ENCODE assay signal across 8 cellular contexts in the genomic region with DNA sequence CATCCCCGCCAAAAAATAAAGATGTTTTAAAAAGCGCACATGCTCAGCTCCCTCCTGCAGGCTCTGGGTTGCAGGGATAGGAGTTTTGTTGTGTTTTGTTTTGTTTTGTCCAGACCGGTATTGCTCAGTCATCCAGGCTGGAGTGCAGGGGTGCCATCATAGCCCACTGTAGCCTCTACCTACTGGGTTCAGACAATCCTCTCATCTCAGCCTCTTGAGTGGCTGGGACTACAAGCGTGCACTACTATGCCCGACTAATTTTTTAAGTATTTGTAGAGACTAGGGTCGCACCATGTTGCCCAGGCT. TPM values are rescaled to one million over a fixed set of nuclear protein-coding genes. Genes with fewer than 3 reads are reported as not detected.
DNase-seq lines count a peak whose midpoint lies in the region; ATAC-seq, FAIRE-seq and TF ChIP-seq lines count a peak whose summit lies in the region.

No MANE protein-coding gene starts in this region.

- peak overlapping the region; percentile 83 for H3K4me3 ChIP-seq in PC-9
- peak overlapping the region; percentile 84 to 99 (median 93) for H3K4me3 ChIP-seq in esophagus squamous epithelium
- peak overlapping the region; percentile 70 to 96 (median 90) for H3K4me3 ChIP-seq in sigmoid colon

- H3K4me1 ChIP-seq in PC-9 (replicated peaks; ENCODE audit: insufficient read depth) (peaks cover 11% of the 10 kb centered on the region), esophagus squamous epithelium (peaks cover 9 to 59% (median 11%) of the 10 kb centered on the region in 3 donors), sigmoid colon (peaks cover 0 to 14% (median 7%) of the 10 kb centered on the region in 4 donors)

- POLR2A ChIA-PET in PC-9 (lab: Charles Lee; ENCODE audit: unreplicated experiment) = no interaction called here

- H4K20me1 ChIP-seq in PC-9 (ENCODE audit: insufficient read depth) = no peaks in the 10 kb centered on the region

- no TSS peak for BruUV-seq in PC-9 (replicated peaks; lab: Mats Ljungman, UMichigan)

- no peak for TF ChIP-seq EP300 in sigmoid colon (IDR thresholded peaks at IDR 0.05)

- no peak for TF ChIP-seq POLR2A in esophagus squamous epithelium (IDR thresholded peaks at IDR 0.05)
- no peak for TF ChIP-seq POLR2A in sigmoid colon (IDR thresholded peaks at IDR 0.05)
- no peak for TF ChIP-seq POLR2A in GM12892 (IDR thresholded peaks at IDR 0.05; ENCODE audit: low read depth, low read length)

- WGBS in esophagus squamous epithelium, 2 donors = 10 to 16% methylated on average over 6 of the region's 6 CpGs
- WGBS in sigmoid colon, 2 donors = 10 to 22% methylated on average over 6 of the region's 6 CpGs

- no peaks in the 10 kb centered on the region for H3K9me2 ChIP-seq in PC-9 (ENCODE audit: insufficient read depth)

- TF ChIP-seq CTCF in PC-9 (conservative IDR thresholded peaks at IDR 0.05) (peak; percentile 29), esophagus squamous epithelium (IDR thresholded peaks at IDR 0.05) (no peak), sigmoid colon (IDR thresholded peaks at IDR 0.05) (no peak)

- peaks cover 9% of the 10 kb centered on the region for H3K79me2 ChIP-seq in PC-9 (ENCODE audit: low read depth)

- H3K4me2 ChIP-seq in PC-9 = peak overlapping the region; percentile 75

- H3K36me3 ChIP-seq in PC-9 (ENCODE audit: low read depth) (no peaks in the 10 kb centered on the region), esophagus squamous epithelium (no peaks in the 10 kb centered on the region), sigmoid colon (no peaks in the 10 kb centered on the region)

- peaks cover 2% of the 10 kb centered on the region; the same call in 1 of the 2 replicates for H3K27me3 ChIP-seq in PC-9 (ENCODE audit: insufficient read depth, low read depth)
- no peaks in the 10 kb centered on the region for H3K27me3 ChIP-seq in esophagus squamous epithelium
- H3K27me3 ChIP-seq in sigmoid colon = no peaks in the 10 kb centered on the region

- intact Hi-C loops in PC-9 (cut with micrococcal nuclease; ENCODE audit: unreplicated experiment) = no loop called here
- intact Hi-C loops in esophagus squamous epithelium (cut with DNase I) = no loop called here
- intact Hi-C loops in sigmoid colon (cut with DNase I) = loop anchor here (10.0 kb wide), 1 partner anchor 425 kb away; no protein-coding TSS in a partner anchor

- H3K9me3 ChIP-seq in PC-9 (ENCODE audit: insufficient read depth, low read depth) (no peaks in the 10 kb centered on the region), esophagus squamous epithelium (no peaks in the 10 kb centered on the region), sigmoid colon (no peaks in the 10 kb centered on the region)

- peak overlapping the region; percentile 100 for H2AFZ ChIP-seq in PC-9

- ATAC-seq in GM21528 (IDR thresholded peaks at IDR 0.05; ENCODE audit: low FRiP score, unreplicated experiment) = peak; percentile 4

- H3K27ac ChIP-seq in PC-9 = peak overlapping the region; percentile 72; the same call in 1 of the 2 replicates
- peak overlapping the region; percentile 92 to 96 (median 94) for H3K27ac ChIP-seq in esophagus squamous epithelium
- peak overlapping the region; percentile 85 to 94 (median 91) for H3K27ac ChIP-seq in sigmoid colon

- no peak for DNase-seq in PC-9
- DNase-seq in esophagus squamous epithelium (lab: John Stamatoyannopoulos, UW) = no peak
- no peak for DNase-seq in sigmoid colon
- no peak for DNase-seq in NCI-H1105 treated with DMSO at 0.1 percent for 48 hours (lab: John Stamatoyannopoulos, UW)
- DNase-seq in OCI-M2 (lab: John Stamatoyannopoulos, UW; ENCODE audit: unreplicated experiment) = no peak
- DNase-seq in NCI-H345 (lab: John Stamatoyannopoulos, UW) = no peak
- no peak for DNase-seq in GM12892 (ENCODE audit: insufficient read length)

- H3F3A ChIP-seq in PC-9 (ENCODE audit: insufficient read depth, low read depth) = no peaks in the 10 kb centered on the region

- CTCF ChIA-PET in PC-9 (lab: Charles Lee) = no interaction called here

- no peak for FAIRE-seq in GM12892 (lab: Jason Lieb, UNC)

RNA-seq across cellular contexts. Expression of a gene that starts 0.7 kb away (rescaled TPM):
- total RNA-seq in PC-9 (2021) (33.3 and 35.6 TPM in 2 replicates), esophagus squamous epithelium (10 to 100 TPM; 20.9 to 31.1 (median 27.5) TPM), sigmoid colon (10 to 100 TPM; 16.1 to 46.8 (median 36.5) TPM)
- 1 to 10 TPM; 7.1 to 9.6 (median 8.6) TPM for polyA plus RNA-seq in sigmoid colon
- 8.1 TPM for polyA plus RNA-seq in GM12892 (2012; ENCODE audit: missing spikeins)
